In genomic region chr2:31962757-31963361, GRCh38 we compare ENCODE assay signal across 1 cellular context.
TF ChIP-seq lines count a peak whose summit lies in the region.

No MANE protein-coding gene starts in this region.

TF ChIP-seq in IMR-90, 13 proteins besides CTCF, POLR2A, EP300 and RAD21:
- TF ChIP-seq, protein P1, sequence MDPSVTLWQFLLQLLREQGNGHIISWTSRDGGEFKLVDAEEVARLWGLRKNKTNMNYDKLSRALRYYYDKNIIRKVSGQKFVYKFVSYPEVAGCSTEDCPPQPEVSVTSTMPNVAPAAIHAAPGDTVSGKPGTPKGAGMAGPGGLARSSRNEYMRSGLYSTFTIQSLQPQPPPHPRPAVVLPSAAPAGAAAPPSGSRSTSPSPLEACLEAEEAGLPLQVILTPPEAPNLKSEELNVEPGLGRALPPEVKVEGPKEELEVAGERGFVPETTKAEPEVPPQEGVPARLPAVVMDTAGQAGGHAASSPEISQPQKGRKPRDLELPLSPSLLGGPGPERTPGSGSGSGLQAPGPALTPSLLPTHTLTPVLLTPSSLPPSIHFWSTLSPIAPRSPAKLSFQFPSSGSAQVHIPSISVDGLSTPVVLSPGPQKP (IDR thresholded peaks at IDR 0.05; ENCODE audit: borderline replicate concordance, low read depth, low read length), result no peak
- no peak for TF ChIP-seq MXI1 (IDR thresholded peaks at IDR 0.05; ENCODE audit: borderline replicate concordance, low read depth, low read length)
- TF ChIP-seq MAFK (IDR thresholded peaks at IDR 0.05; ENCODE audit: low read depth, low read length), result peak; percentile 48; the same call in 1 of the 2 replicates
- no peak for TF ChIP-seq CHD1 (IDR thresholded peaks at IDR 0.05; ENCODE audit: low read depth, low read length)
- TF ChIP-seq RFX5 (IDR thresholded peaks at IDR 0.05; ENCODE audit: low read depth, low read length), result no peak
